Comparison of ENCODE assay signal across 19 cellular contexts in genomic region chr12:92558241-92558773, GRCh38.
DNase-seq lines count a peak whose midpoint lies in the region; ATAC-seq and TF ChIP-seq lines count a peak whose summit lies in the region.
"Had no signal": no experiment of that assay in that cellular context is flagged by ENCODE, and none has a peak within 500 bp of the region (broad histone marks: within the 10 kb centered on the region; RNA-seq: fewer than 3 reads in every experiment).

No MANE protein-coding gene starts in this region.

- H3K27ac ChIP-seq in ascending aorta, result peak overlapping the region; percentile 31 to 35
- H3K27ac ChIP-seq: cardiac muscle cell, prostate gland, vagina had no signal

- H3K36me3 Mint-ChIP-seq in activated naive CD4-positive, alpha-beta T cell treated with anti-CD3 and anti-CD28 coated beads, Interleukin-2, amount 50 U/mL, for 72 hours, result peaks cover 25 to 42% of the 10 kb centered on the region in 2 donors
- H3K36me3 Mint-ChIP-seq in stimulated activated naive B cell treated with anti-CD40 and anti-IgM and Interleukin-4, amounts not matched to agents 10 μg/mL and 1 μg/mL and 100 μg/mL, for 72 hours, result peaks cover 2 to 6% of the 10 kb centered on the region in 2 donors
- peaks cover 6% of the 10 kb centered on the region for H3K36me3 Mint-ChIP-seq in natural killer cell

- no peak overlapping the region for H3K4me3 Mint-ChIP-seq in stimulated activated naive B cell treated with anti-CD40 and anti-IgM and Interleukin-4, amounts not matched to agents 10 μg/mL and 1 μg/mL and 100 μg/mL, for 72 hours
- H3K4me3 Mint-ChIP-seq in natural killer cell, result no peak overlapping the region
- H3K4me3 Mint-ChIP-seq: T-helper 2 cell treated with Interferon-gamma antibody and Interleukin-4, amounts not matched to agents 5 μg/mL and 100 μg/mL, for 36 hours had no signal

- no peaks in the 10 kb centered on the region for H3K36me3 ChIP-seq in ascending aorta
- H3K36me3 ChIP-seq: cardiac muscle cell, prostate gland, stomach, vagina had no signal

- H3K27me3 ChIP-seq in ascending aorta, result no peaks in the 10 kb centered on the region
- H3K27me3 ChIP-seq: cardiac muscle cell, stomach, vagina had no signal

- peak; percentile 1 to 51 for ATAC-seq in activated naive CD4-positive, alpha-beta T cell treated with anti-CD3 and anti-CD28 coated beads, Interleukin-2, amount 50 U/mL, for 72 hours
- ATAC-seq in HG02610 (IDR thresholded peaks at IDR 0.05; ENCODE audit: unreplicated experiment) (peak; percentile 18), natural killer cell (no peak)
- peak in 1 of 2 donors; percentile 21 for ATAC-seq in stimulated activated naive B cell treated with anti-CD40 and anti-IgM and Interleukin-4, amounts not matched to agents 10 μg/mL and 1 μg/mL and 100 μg/mL, for 72 hours (replicated peaks)

- H3K4me3 ChIP-seq in ascending aorta, result no peak overlapping the region
- H3K4me3 ChIP-seq: cardiac muscle cell, prostate gland, stomach, vagina had no signal

- H3K4me1 ChIP-seq in ascending aorta, result peaks cover 11 to 22% of the 10 kb centered on the region in 2 donors
- H3K4me1 ChIP-seq: prostate gland had no signal

- H3K9me3 ChIP-seq in ascending aorta, result no peaks in the 10 kb centered on the region
- H3K9me3 ChIP-seq: prostate gland, stomach, vagina had no signal

- TF ChIP-seq CTCF in ascending aorta (IDR thresholded peaks at IDR 0.05), result no peak
- TF ChIP-seq CTCF in natural killer cell (IDR thresholded peaks at IDR 0.05), result no peak

- intact Hi-C loops in ascending aorta (cut with DNase I) (no loop called here), natural killer cell (cut with micrococcal nuclease) (no loop called here)

- H3K27ac Mint-ChIP-seq in activated naive CD4-positive, alpha-beta T cell treated with anti-CD3 and anti-CD28 coated beads, Interleukin-2, amount 50 U/mL, for 72 hours, result peak overlapping the region; percentile 33 to 64
- peak overlapping the region; percentile 62 for H3K27ac Mint-ChIP-seq in stimulated activated naive B cell treated with anti-CD40 and anti-IgM and Interleukin-4, amounts not matched to agents 10 μg/mL and 1 μg/mL and 100 μg/mL, for 72 hours
- peak overlapping the region in 1 of 2 donors; percentile 37 for H3K27ac Mint-ChIP-seq in natural killer cell

- H3K4me1 Mint-ChIP-seq in stimulated activated naive B cell treated with anti-CD40 and anti-IgM and Interleukin-4, amounts not matched to agents 10 μg/mL and 1 μg/mL and 100 μg/mL, for 72 hours, result peaks cover 41 to 51% of the 10 kb centered on the region in 2 donors
- H3K4me1 Mint-ChIP-seq in natural killer cell, result peaks cover 11 to 13% of the 10 kb centered on the region in 2 donors

- peaks cover 14 to 21% of the 10 kb centered on the region in 2 donors for H3K9me3 Mint-ChIP-seq in activated naive CD4-positive, alpha-beta T cell treated with anti-CD3 and anti-CD28 coated beads, Interleukin-2, amount 50 U/mL, for 72 hours
- H3K9me3 Mint-ChIP-seq in stimulated activated naive B cell treated with anti-CD40 and anti-IgM and Interleukin-4, amounts not matched to agents 10 μg/mL and 1 μg/mL and 100 μg/mL, for 72 hours, result peaks cover 0 to 3% of the 10 kb centered on the region in 2 donors
- no peaks in the 10 kb centered on the region for H3K9me3 Mint-ChIP-seq in natural killer cell

- DNase-seq in activated naive CD4-positive, alpha-beta T cell treated with anti-CD3 and anti-CD28 coated beads, Interleukin-2, amount 50 U/mL, for 72 hours (ENCODE audit: low spot score in 2 of 2), result no peak
- no peak for DNase-seq in activated naive CD4-positive, alpha-beta T cell treated with Interleukin-2 at 50 U/mL for 16 hours
- no peak for DNase-seq in ascending aorta (ENCODE audit: low spot score in 2 of 2)
- no peak for DNase-seq in stimulated activated naive B cell treated with anti-CD40 and anti-IgM and Interleukin-4, amounts not matched to agents 10 μg/mL and 1 μg/mL and 100 μg/mL, for 72 hours
- no peak for DNase-seq in natural killer cell
- no peak for DNase-seq in DMS53 (lab: John Stamatoyannopoulos, UW)
- DNase-seq in NCI-H128 (lab: John Stamatoyannopoulos, UW; ENCODE audit: unreplicated experiment), result no peak
- DNase-seq: activated CD4-positive, alpha-beta T cell treated with anti-CD3 and anti-CD28 coated beads for 48 hours; activated gamma-delta T cell treated with Interleukin-2 at 50 U/mL for 16 hours; hippocampal formation; kidney glomerular epithelial cell; NCI-H1694 treated with DMSO at 0.1 percent for 48 hours; SHP77 treated with DMSO at 0.1 percent for 48 hours; stomach had no signal

- H3K27me3 Mint-ChIP-seq in stimulated activated naive B cell treated with anti-CD40 and anti-IgM and Interleukin-4, amounts not matched to agents 10 μg/mL and 1 μg/mL and 100 μg/mL, for 72 hours, result no peaks in the 10 kb centered on the region
- no peaks in the 10 kb centered on the region for H3K27me3 Mint-ChIP-seq in natural killer cell (ENCODE audit: low read depth in 2 of 2)

Comparison
In these comparisons a context has a peak if more than half of its experiments do, and no peak if none do; other contexts are left out.
1. ATAC-seq: peak in activated naive CD4-positive, alpha-beta T cell treated with anti-CD3 and anti-CD28 coated beads, Interleukin-2, amount 50 U/mL, for 72 hours (2 of 2) and HG02610 (single experiment); none in natural killer cell (0 of 3).